ENCODE assay signal across 1 cellular context in genomic region chr17:39208893-39209292, GRCh38.
TF ChIP-seq lines count a peak whose summit lies in the region.

No MANE protein-coding gene starts in this region.

TF ChIP-seq in K562, 482 proteins besides CTCF, POLR2A, EP300 and RAD21:
- TF ChIP-seq YY1 (IDR thresholded peaks at IDR 0.05; ENCODE audit: borderline replicate concordance in 1 of 3, control insufficient read depth in 1 of 3, extremely low read depth in 1 of 3, insufficient read depth in 3 of 3, insufficient read length in 1 of 3, insufficient replicate concordance in 2 of 3, low read depth in 1 of 3, low read length in 2 of 3) (peak in 1 of 3 experiments; percentile 37), SMAD2 (IDR thresholded peaks at IDR 0.05; ENCODE audit: low read depth, low read length) (no peak), TFAP4 (CRISPR knock-in tag; IDR thresholded peaks at IDR 0.05; ENCODE audit: borderline replicate concordance) (peak; percentile 93), SIN3A (IDR thresholded peaks at IDR 0.05; ENCODE audit: borderline replicate concordance in 2 of 2, control insufficient read depth in 1 of 2, low read depth in 2 of 2, low read length in 2 of 2) (0 out of 4 replicates have a peak, but pooled peaks of 1 of the 2 experiments have one; percentile 23), ZBTB11 (CRISPR knock-in tag; IDR thresholded peaks at IDR 0.05) (no peak), HMG20A (CRISPR knock-in tag; conservative IDR thresholded peaks at IDR 0.05) (no peak), CBFA2T3 (IDR thresholded peaks at IDR 0.05) (peak; percentile 29; the same call in 1 of the 2 replicates), SNIP1 (IDR thresholded peaks at IDR 0.05; ENCODE audit: low read depth) (no peak), DACH1 (IDR thresholded peaks at IDR 0.05; ENCODE audit: partially characterized antibody) (peak; percentile 61), L3MBTL2 (IDR thresholded peaks at IDR 0.05) (no peak), ZNF280B (CRISPR knock-in tag; IDR thresholded peaks at IDR 0.05) (no peak), ZNF408 (CRISPR knock-in tag; IDR thresholded peaks at IDR 0.05; ENCODE audit: low read depth) (no peak)
